Comparison of ENCODE assay signal across 29 cellular contexts in the genomic region with DNA sequence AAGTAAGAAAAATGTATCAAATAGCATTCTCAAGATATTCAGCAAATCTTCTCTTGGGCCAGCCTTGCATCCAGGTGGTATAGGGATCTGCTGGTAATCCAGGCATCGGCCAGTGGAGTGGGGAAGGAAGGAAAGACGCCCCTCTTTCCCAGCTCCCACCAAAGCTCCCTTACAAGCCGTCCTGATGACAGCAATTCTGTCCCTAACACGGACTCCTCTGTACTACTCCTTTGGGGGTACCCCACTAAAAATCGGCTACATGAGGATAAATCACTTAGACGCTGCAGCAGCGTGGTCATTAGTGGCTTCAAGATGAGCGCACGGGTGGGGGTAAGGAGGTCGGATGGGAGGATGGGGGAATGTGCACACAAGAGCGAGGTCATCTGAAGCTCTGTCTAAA.
"Had no signal": no experiment of that assay in that cellular context is flagged by ENCODE, and none has a peak within 500 bp of the region (broad histone marks: within the 10 kb centered on the region; RNA-seq: fewer than 3 reads in every experiment).

No MANE protein-coding gene starts in this region.

- DNase-seq: colonic mucosa; dermis blood vessel endothelial cell; effector memory CD8-positive, alpha-beta T cell; erythroblast; esophagus squamous epithelium; foreskin melanocyte; glutamatergic neuron; heart right ventricle; hippocampal formation; kidney glomerular epithelial cell; left colon; left ventricle myocardium superior; lower lobe of right lung; natural killer cell; stimulated activated CD4-positive, alpha-beta T cell treated with anti-CD3 and anti-CD28 coated beads, Interleukin-12 subunit alpha, Interleukin-12 subunit beta, amount 100 ng/mL, for 4 hours; stimulated activated CD4-positive, alpha-beta T cell treated with anti-CD3 and anti-CD28 coated beads, Interleukin-1b, Interleukin-23, amount 100 ng/mL, for 48 hours; stimulated activated CD4-positive, alpha-beta T cell treated with anti-CD3 and anti-CD28 coated beads, Interleukin-4, amount 100 ng/mL, for 1 hour; stimulated activated naive CD4-positive, alpha-beta T cell treated with Interleukin-2 at 50 U/mL for 16 hours; stomach; thyroid gland; trophoblast cell had no signal

- ATAC-seq: effector memory CD8-positive, alpha-beta T cell; heart right ventricle; left colon; left ventricle myocardium superior; lower lobe of right lung; natural killer cell; sciatic nerve; stimulated activated effector memory CD8-positive, alpha-beta T cell treated with anti-CD3 and anti-CD28 coated beads, Interleukin-12 subunit alpha, Interleukin-12 subunit beta, amount 100 ng/mL, for 72 hours had no signal

- H3K27ac Mint-ChIP-seq: effector memory CD8-positive, alpha-beta T cell; natural killer cell; stimulated activated effector memory CD8-positive, alpha-beta T cell treated with anti-CD3 and anti-CD28 coated beads, Interleukin-12 subunit alpha, Interleukin-12 subunit beta, amount 100 ng/mL, for 72 hours had no signal

- H3K36me3 ChIP-seq: colonic mucosa, esophagus squamous epithelium, heart right ventricle, lower lobe of right lung, neutrophil, prostate gland, right atrium auricular region, stomach, thyroid gland, vagina had no signal

- H3K27me3 Mint-ChIP-seq: effector memory CD8-positive, alpha-beta T cell had no signal

- H3K4me1 ChIP-seq: colonic mucosa, parathyroid adenoma, prostate gland, thyroid gland, vagina had no signal

- H3K27me3 ChIP-seq: colonic mucosa, esophagus squamous epithelium, heart right ventricle, neutrophil, right atrium auricular region, stomach, thyroid gland, vagina had no signal

- H2AFZ ChIP-seq: parathyroid adenoma had no signal

- H3K36me3 Mint-ChIP-seq: stimulated activated effector memory CD8-positive, alpha-beta T cell treated with anti-CD3 and anti-CD28 coated beads, Interleukin-12 subunit alpha, Interleukin-12 subunit beta, amount 100 ng/mL, for 72 hours had no signal

- H3K27ac ChIP-seq: colonic mucosa, esophagus squamous epithelium, heart right ventricle, lower lobe of right lung, neutrophil, parathyroid adenoma, prostate gland, right atrium auricular region, stomach, thyroid gland, vagina had no signal

- H3K4me2 ChIP-seq: smooth muscle cell had no signal

- H3K79me2 ChIP-seq: parathyroid adenoma had no signal

- H3K4me3 ChIP-seq: colonic mucosa, esophagus squamous epithelium, heart right ventricle, lower lobe of right lung, prostate gland, right atrium auricular region, smooth muscle cell, stomach, thyroid gland, vagina had no signal

- H3K4me3 Mint-ChIP-seq: effector memory CD8-positive, alpha-beta T cell; natural killer cell; stimulated activated effector memory CD8-positive, alpha-beta T cell treated with anti-CD3 and anti-CD28 coated beads, Interleukin-12 subunit alpha, Interleukin-12 subunit beta, amount 100 ng/mL, for 72 hours had no signal
